Comparison of ENCODE assay signal across 8 cellular contexts in the genomic region with DNA sequence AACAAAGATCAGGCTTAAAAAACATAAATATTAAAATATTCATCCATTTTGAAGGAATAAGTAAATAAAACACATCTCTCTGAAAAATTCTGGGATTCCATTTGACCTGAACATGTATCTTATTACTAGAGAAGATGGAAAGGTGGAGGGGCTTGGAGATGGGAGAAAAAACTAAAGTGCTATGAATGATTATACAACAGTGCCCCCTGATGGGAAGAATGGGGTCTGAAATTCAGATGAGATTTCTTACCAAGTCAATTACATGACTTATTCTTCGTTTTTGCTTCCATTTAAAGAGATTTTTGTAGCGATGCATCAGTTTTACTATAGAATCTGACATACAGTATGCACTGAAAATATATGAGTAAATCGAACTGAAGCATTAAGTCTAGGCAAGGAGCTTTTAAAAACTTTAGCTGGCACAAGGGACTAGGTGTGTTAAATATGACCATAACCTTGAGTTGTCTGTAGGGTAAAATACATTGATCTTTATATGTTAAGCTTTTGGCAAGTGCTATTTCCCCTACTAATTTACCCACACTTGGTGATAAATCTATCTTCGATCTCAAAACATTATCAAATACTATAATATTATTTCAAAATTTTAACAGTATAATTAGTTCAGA.
DNase-seq lines count a peak whose midpoint lies in the region; ATAC-seq lines count a peak whose summit lies in the region.

No MANE protein-coding gene starts in this region.

- H3K27me3 Mint-ChIP-seq in T-helper 2 cell treated with Interferon-gamma antibody and Interleukin-4, amounts not matched to agents 5 μg/mL and 100 μg/mL, for 36 hours (ENCODE audit: low read depth), result no peaks in the 10 kb centered on the region

- H3K36me3 ChIP-seq in adipocyte (ENCODE audit: control insufficient read depth, insufficient read depth, low read length, severe bottlenecking), result no peaks in the 10 kb centered on the region

- peak; percentile 1 for DNase-seq in NCI-H1436 (lab: John Stamatoyannopoulos, UW)
- no peak for DNase-seq in NCI-H1436 treated with DMSO at 0.1 percent for 48 hours (lab: John Stamatoyannopoulos, UW)
- DNase-seq in NCI-H1417 treated with DMSO at 0.1 percent for 48 hours (lab: John Stamatoyannopoulos, UW), result peak; percentile 17
- DNase-seq in adipocyte (ENCODE audit: low read depth), result peak; percentile 57
- DNase-seq in left lobe of liver (ENCODE audit: low spot score), result no peak
- no peak for DNase-seq in T-helper 2 cell treated with Interferon-gamma antibody and Interleukin-4, amounts not matched to agents 5 μg/mL and 100 μg/mL, for 36 hours (ENCODE audit: low spot score)
- DNase-seq in activated CD4-positive, alpha-beta T cell treated with anti-CD3 and anti-CD28 coated beads for 4 hours, result no peak

- no peak overlapping the region for H3K4me3 Mint-ChIP-seq in T-helper 2 cell treated with Interferon-gamma antibody and Interleukin-4, amounts not matched to agents 5 μg/mL and 100 μg/mL, for 36 hours

- H3K4me1 ChIP-seq in adipocyte (ENCODE audit: control insufficient read depth, insufficient read depth, low read length), result no peaks in the 10 kb centered on the region

- H3K9ac ChIP-seq in adipocyte (ENCODE audit: low read length), result no peak overlapping the region

- peaks cover 6% of the 10 kb centered on the region for H3K9me3 Mint-ChIP-seq in T-helper 2 cell treated with Interferon-gamma antibody and Interleukin-4, amounts not matched to agents 5 μg/mL and 100 μg/mL, for 36 hours

- H3K4me1 Mint-ChIP-seq in T-helper 2 cell treated with Interferon-gamma antibody and Interleukin-4, amounts not matched to agents 5 μg/mL and 100 μg/mL, for 36 hours (ENCODE audit: low read depth), result no peaks in the 10 kb centered on the region

- H3K27ac Mint-ChIP-seq in T-helper 2 cell treated with Interferon-gamma antibody and Interleukin-4, amounts not matched to agents 5 μg/mL and 100 μg/mL, for 36 hours, result no peak overlapping the region

- H3K4me3 ChIP-seq in adipocyte (ENCODE audit: low read length), result no peak overlapping the region

- H3K36me3 Mint-ChIP-seq in T-helper 2 cell treated with Interferon-gamma antibody and Interleukin-4, amounts not matched to agents 5 μg/mL and 100 μg/mL, for 36 hours (ENCODE audit: low read depth), result no peaks in the 10 kb centered on the region

- peaks cover 2% of the 10 kb centered on the region for H3K27me3 ChIP-seq in adipocyte (replicated peaks; ENCODE audit: control insufficient read depth, insufficient read depth, low read length)

- ATAC-seq in left lobe of liver (peak; percentile 55), HG03469 (IDR thresholded peaks at IDR 0.05; ENCODE audit: unreplicated experiment) (no peak)

- H3K9me3 ChIP-seq in adipocyte (ENCODE audit: control insufficient read depth, low read length), result no peaks in the 10 kb centered on the region

Comparison
In these comparisons a context has a peak if more than half of its experiments do, and no peak if none do; other contexts are left out.
1. DNase-seq: peak in NCI-H1436 (single experiment), NCI-H1417 treated with DMSO at 0.1 percent for 48 hours (single experiment) and adipocyte (single experiment); none in NCI-H1436 treated with DMSO at 0.1 percent for 48 hours (single experiment), left lobe of liver (single experiment), T-helper 2 cell treated with Interferon-gamma antibody and Interleukin-4, amounts not matched to agents 5 μg/mL and 100 μg/mL, for 36 hours (single experiment) and activated CD4-positive, alpha-beta T cell treated with anti-CD3 and anti-CD28 coated beads for 4 hours (0 of 2).